In the genomic region with DNA sequence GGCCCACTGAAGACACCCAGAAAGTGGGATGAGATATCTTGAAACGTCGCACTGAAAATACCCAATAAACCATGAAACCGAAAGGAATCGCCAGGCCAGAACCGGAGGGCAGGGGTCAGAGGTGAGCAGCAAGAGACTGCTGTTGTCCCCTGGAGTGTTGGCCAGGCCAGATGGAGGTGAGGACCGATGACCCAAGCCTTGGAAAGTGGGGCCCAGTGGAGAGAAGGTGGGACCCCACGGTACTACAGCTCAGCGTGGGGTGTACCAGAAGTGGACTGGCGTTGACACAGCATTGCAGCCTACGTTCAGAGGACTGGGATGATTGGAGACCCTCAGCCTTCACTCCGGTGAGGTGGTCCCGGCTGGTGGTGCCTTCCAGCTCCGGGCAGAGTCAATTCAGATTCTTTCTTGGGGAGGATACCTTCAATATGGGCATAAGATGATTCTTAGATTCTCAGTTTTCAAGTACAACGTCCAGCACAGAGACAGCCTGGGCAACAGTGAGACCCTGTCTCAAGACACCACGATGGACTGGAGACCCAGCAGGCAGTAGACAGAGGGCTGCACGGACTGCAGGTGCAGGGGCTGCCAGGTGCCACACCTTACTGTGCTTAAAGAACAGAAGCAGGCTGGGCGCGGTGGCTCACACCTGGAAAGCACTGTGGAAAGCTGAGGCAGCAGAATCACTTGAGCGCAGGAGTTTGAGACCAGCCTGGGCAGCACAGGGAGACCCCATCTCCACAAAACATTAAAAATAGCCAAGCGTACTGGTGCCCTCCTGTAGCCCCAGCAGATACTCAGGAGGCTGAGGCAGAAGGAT, we compare ENCODE assay signal across 28 cellular contexts. TPM values are rescaled to one million over a fixed set of nuclear protein-coding genes. Genes with fewer than 3 reads are reported as not detected.
DNase-seq lines count a peak whose midpoint lies in the region; ATAC-seq and TF ChIP-seq lines count a peak whose summit lies in the region.
"Had no signal": no experiment of that assay in that cellular context is flagged by ENCODE, and none has a peak within 500 bp of the region (broad histone marks: within the 10 kb centered on the region; RNA-seq: fewer than 3 reads in every experiment).

No MANE protein-coding gene starts in this region.

- in situ Hi-C loops in mammary epithelial cell (cut with MboI; ENCODE audit: low sequenced_read_pairs in 2 of 2), result no loop called here

- peaks cover 2% of the 10 kb centered on the region for H4K20me1 ChIP-seq in mammary epithelial cell (ENCODE audit: insufficient read depth, low read length)

- H3K36me3 ChIP-seq in mammary epithelial cell (ENCODE audit: insufficient read depth, low read length), result peaks cover 17% of the 10 kb centered on the region
- H3K36me3 ChIP-seq in CD4-positive, alpha-beta memory T cell (ENCODE audit: insufficient read depth, low read length), result peaks cover 39% of the 10 kb centered on the region
- peaks cover 12% of the 10 kb centered on the region for H3K36me3 ChIP-seq in mucosa of descending colon (ENCODE audit: low read depth)

- H3K9ac ChIP-seq in mammary epithelial cell (ENCODE audit: insufficient read depth, low read length), result no peak overlapping the region
- H3K9ac ChIP-seq: KMS-11 had no signal

- peaks cover 33% of the 10 kb centered on the region for H3K4me1 ChIP-seq in mammary epithelial cell (ENCODE audit: insufficient read depth, low read length)
- H3K4me1 ChIP-seq in CD4-positive, alpha-beta memory T cell (ENCODE audit: insufficient read depth, low read length), result peaks cover 51% of the 10 kb centered on the region
- H3K4me1 ChIP-seq in mucosa of descending colon (ENCODE audit: low read depth), result no peaks in the 10 kb centered on the region
- H3K4me1 ChIP-seq: Caco-2, HAP-1 had no signal

- no peak overlapping the region for H3K27ac ChIP-seq in mammary epithelial cell (ENCODE audit: insufficient read depth, low read depth, low read length)
- H3K27ac ChIP-seq in CD4-positive, alpha-beta memory T cell (ENCODE audit: low read depth, low read length), result no peak overlapping the region
- H3K27ac ChIP-seq: KMS-11, PC-9, SK-N-MC had no signal

- H3K4me1 Mint-ChIP-seq in MCF 10A (ENCODE audit: insufficient read depth, unreplicated experiment) (peaks cover 9% of the 10 kb centered on the region), T-helper 17 cell (peaks cover 47% of the 10 kb centered on the region)
- peaks cover 34 to 55% (median 44%) of the 10 kb centered on the region in 4 donors for H3K4me1 Mint-ChIP-seq in CD4-positive, alpha-beta memory T cell

- DNase-seq in MCF 10A (ENCODE audit: unreplicated experiment), result no peak
- DNase-seq in mammary epithelial cell, result no peak
- no peak for DNase-seq in CD4-positive, alpha-beta memory T cell
- no peak for DNase-seq in T-helper 17 cell
- DNase-seq in mucosa of descending colon, result peak in 2 of 3 donors; percentile 4 to 24
- DNase-seq in DMS53 (lab: John Stamatoyannopoulos, UW), result no peak
- no peak for DNase-seq in SK-N-DZ (ENCODE audit: low spot score)
- DNase-seq: Caco-2; CD4-positive, alpha-beta T cell; DMS79 treated with DMSO at 0.1 percent for 48 hours; GF-D8; GOT3; NCI-H1048; NCI-H1417; NCI-H1694; NCI-H2029 treated with DMSO at 0.1 percent for 48 hours; NCI-H446 treated with DMSO at 0.1 percent for 48 hours; NCI-H526; NCI-H82; NK-92 treated with Interleukin-12 subunit alpha and Interleukin-12 subunit beta, amount 100 ng/mL, for 24 hours; PC-9; SHP77 treated with DMSO at 0.1 percent for 48 hours had no signal

- H3K27me3 Mint-ChIP-seq in MCF 10A (ENCODE audit: insufficient read depth, unreplicated experiment), result no peaks in the 10 kb centered on the region
- H3K27me3 Mint-ChIP-seq in CD4-positive, alpha-beta memory T cell, result no peaks in the 10 kb centered on the region
- H3K27me3 Mint-ChIP-seq in T-helper 17 cell, result no peaks in the 10 kb centered on the region
- H3K27me3 Mint-ChIP-seq: CD4-positive, alpha-beta T cell; IgD-negative memory B cell had no signal

- H3K27me3 ChIP-seq in mammary epithelial cell (ENCODE audit: insufficient read depth, low read length), result no peaks in the 10 kb centered on the region
- H3K27me3 ChIP-seq in CD4-positive, alpha-beta memory T cell (ENCODE audit: insufficient read depth, low read length), result no peaks in the 10 kb centered on the region
- H3K27me3 ChIP-seq: BLaER1 had no signal

- 94% methylated on average over 17 of the region's 20 CpGs for WGBS in mammary epithelial cell (ENCODE audit: low coverage, missing lambda C conversion rate)

- BruUV-seq in MCF 10A (replicated peaks; lab: Mats Ljungman, UMichigan) (no TSS peak), mammary epithelial cell (replicated peaks; lab: Mats Ljungman, UMichigan) (no TSS peak)

- no peak overlapping the region for H2AFZ ChIP-seq in mammary epithelial cell (ENCODE audit: low read depth, low read length)
- H2AFZ ChIP-seq: PC-9 had no signal

- POLR2A ChIA-PET in MCF 10A (lab: Yijun Ruan, JAX), result no interaction called here
- POLR2A ChIA-PET in CD4-positive, alpha-beta memory T cell (lab: Charles Lee; ENCODE audit: partially characterized antibody), result interaction anchor here (0.6 kb wide), 1 partner anchor 330 kb away, joined by 3 read pairs; no protein-coding TSS in a partner anchor

- H3K9me3 ChIP-seq in mammary epithelial cell (replicated peaks; ENCODE audit: insufficient read depth, low read length), result no peaks in the 10 kb centered on the region
- H3K9me3 ChIP-seq in CD4-positive, alpha-beta memory T cell (ENCODE audit: control insufficient read depth in 1 of 2, low read length in 2 of 2), result no peaks in the 10 kb centered on the region
- H3K9me3 ChIP-seq in T-helper 17 cell (ENCODE audit: control insufficient read depth, low read length, poor library complexity, severe bottlenecking), result no peaks in the 10 kb centered on the region
- no peaks in the 10 kb centered on the region for H3K9me3 ChIP-seq in mucosa of descending colon
- H3K9me3 ChIP-seq: Caco-2, HAP-1 had no signal

- dilution Hi-C loops in mammary epithelial cell (cut with HindIII; ENCODE audit: low sequenced_read_pairs), result loop anchor here (5.0 kb wide), 2 partner anchors 34 to 71 kb away; a partner anchor contains a TSS

- intact Hi-C loops in MCF 10A (cut with micrococcal nuclease), result no loop called here
- intact Hi-C loops in mammary epithelial cell (cut with micrococcal nuclease), result no loop called here
- intact Hi-C loops in CD4-positive, alpha-beta memory T cell (cut with micrococcal nuclease), result no loop called here
- intact Hi-C loops in mucosa of descending colon (cut with DNase I, micrococcal nuclease), result no loop called here

- H3K4me3 Mint-ChIP-seq in MCF 10A (ENCODE audit: unreplicated experiment) (no peak overlapping the region), T-helper 17 cell (no peak overlapping the region)
- H3K4me3 Mint-ChIP-seq in CD4-positive, alpha-beta memory T cell, result no peak overlapping the region
- H3K4me3 Mint-ChIP-seq: CD4-positive, alpha-beta T cell; IgD-negative memory B cell had no signal

- no peak for ATAC-seq in T-helper 17 cell
- no peak for ATAC-seq in mucosa of descending colon
- no peak for ATAC-seq in HG03521 (IDR thresholded peaks at IDR 0.05; ENCODE audit: unreplicated experiment)

- no peak for TF ChIP-seq CTCF in MCF 10A (IDR thresholded peaks at IDR 0.05; ENCODE audit: unreplicated experiment)
- no peak for TF ChIP-seq CTCF in mammary epithelial cell (conservative IDR thresholded peaks at IDR 0.05 in 1 of 2, IDR thresholded peaks at IDR 0.05 in 1 of 2; ENCODE audit: extremely low read depth in 1 of 2, insufficient read depth in 1 of 2, low read depth in 1 of 2, low read length in 2 of 2)
- TF ChIP-seq CTCF in mucosa of descending colon (IDR thresholded peaks at IDR 0.05), result no peak

- no peak overlapping the region for H3K4me2 ChIP-seq in mammary epithelial cell (ENCODE audit: insufficient read depth, low read depth, low read length)
- H3K4me2 ChIP-seq: KMS-11, PC-9 had no signal

- H3K9me3 Mint-ChIP-seq in MCF 10A (ENCODE audit: unreplicated experiment), result no peaks in the 10 kb centered on the region
- H3K9me3 Mint-ChIP-seq in CD4-positive, alpha-beta memory T cell, result peaks cover 0 to under 1% (median 0%) of the 10 kb centered on the region in 8 donors
- H3K9me3 Mint-ChIP-seq: CD4-positive, alpha-beta T cell; IgD-negative memory B cell had no signal

- H3K27ac Mint-ChIP-seq in MCF 10A (ENCODE audit: low read depth, unreplicated experiment) (peak overlapping the region; percentile 31), T-helper 17 cell (peak overlapping the region; percentile 84)
- H3K27ac Mint-ChIP-seq in CD4-positive, alpha-beta memory T cell, result peak overlapping the region in 5 of 7 donors; percentile 6 to 72 (median 61)
- H3K27ac Mint-ChIP-seq: IgD-negative memory B cell had no signal

- H3K36me3 Mint-ChIP-seq in MCF 10A (ENCODE audit: insufficient read depth, unreplicated experiment) (peaks cover 62% of the 10 kb centered on the region), T-helper 17 cell (ENCODE audit: low read depth) (peaks cover 6% of the 10 kb centered on the region)
- peaks cover 17 to 47% of the 10 kb centered on the region in 2 donors for H3K36me3 Mint-ChIP-seq in CD4-positive, alpha-beta memory T cell

- H3K79me2 ChIP-seq in mammary epithelial cell (ENCODE audit: insufficient read depth, low read length), result peaks cover 91% of the 10 kb centered on the region

- H3K4me3 ChIP-seq in mammary epithelial cell (replicated peaks in 1 of 3; ENCODE audit: insufficient read depth in 1 of 3, low read depth in 2 of 3, low read length in 3 of 3), result no peak overlapping the region
- H3K4me3 ChIP-seq in CD4-positive, alpha-beta memory T cell (ENCODE audit: low read length in 2 of 2), result no peak overlapping the region
- no peak overlapping the region for H3K4me3 ChIP-seq in mucosa of descending colon
- H3K4me3 ChIP-seq: BLaER1, HAP-1, PC-9, SK-N-MC had no signal

- CTCF ChIA-PET in MCF 10A (lab: Yijun Ruan, JAX), result no interaction called here
- CTCF ChIA-PET in mammary epithelial cell (lab: Charles Lee; ENCODE audit: low non-redundant PET), result no interaction called here
- CTCF ChIA-PET in CD4-positive, alpha-beta memory T cell (lab: Charles Lee; ENCODE audit: partially characterized antibody), result interaction anchor here (1.5 kb wide), 1 partner anchor 45 kb away, joined by 3 read pairs; no protein-coding TSS in a partner anchor

RNA-seq across cellular contexts. Expression of a gene that starts 23.3 kb away (rescaled TPM):
- 78.8 and 89.6 TPM in 2 replicates for total RNA-seq in MCF 10A (2022)
- 100 to 1,000 TPM in 1 of 2 donors, 10 to 100 TPM in 1; 80.4 to 109 TPM for total RNA-seq in mammary epithelial cell
- 120 TPM for polyA plus RNA-seq in mammary epithelial cell
- polyA minus RNA-seq in mammary epithelial cell, result 86.1 TPM
- total RNA-seq in CD4-positive, alpha-beta memory T cell, result 100 to 1,000 TPM; 101 to 106 TPM
- polyA plus RNA-seq in CD4-positive, alpha-beta memory T cell, result 10 to 100 TPM; 54.1 to 70.9 TPM
- 10 to 100 TPM; 46.9 to 75.8 TPM for total RNA-seq in T-helper 17 cell
- total RNA-seq in mucosa of descending colon, result 100 to 1,000 TPM in 1 of 3 donors, 10 to 100 TPM in 2; 75.5 to 112 (median 98.4) TPM
- 91.7 and 92.2 TPM in 2 replicates for polyA plus RNA-seq in SK-N-DZ (2014; cell fraction: cytosol; rRNA removed)
- polyA plus RNA-seq in SK-N-DZ (2014; cell fraction: nucleus; rRNA removed), result 101 and 110 TPM in 2 replicates

RNA-seq across cellular contexts. Expression of a gene that starts 34.0 kb away (rescaled TPM):
- total RNA-seq in MCF 10A (2022), result 41.1 and 43.6 TPM in 2 replicates
- total RNA-seq in mammary epithelial cell, result 10 to 100 TPM; 11.8 to 33.2 TPM
- polyA plus RNA-seq in mammary epithelial cell, result 6.2 TPM
- 5.6 TPM for polyA minus RNA-seq in mammary epithelial cell
- 10 to 100 TPM; 44.4 to 44.6 TPM for total RNA-seq in CD4-positive, alpha-beta memory T cell
- 1 to 10 TPM; 2.4 to 6.8 TPM for polyA plus RNA-seq in CD4-positive, alpha-beta memory T cell
- total RNA-seq in T-helper 17 cell, result 10 to 100 TPM; 36.0 to 37.1 TPM
- total RNA-seq in mucosa of descending colon, result 10 to 100 TPM; 31.7 to 39.9 (median 36.8) TPM
- polyA plus RNA-seq in SK-N-DZ (2014; cell fraction: cytosol; rRNA removed), result 2.6 and 3.3 TPM in 2 replicates
- polyA plus RNA-seq in SK-N-DZ (2014; cell fraction: nucleus; rRNA removed), result 30.7 and 37.5 TPM in 2 replicates

Comparison
In these comparisons a context has a peak if more than half of its experiments do, and no peak if none do; other contexts are left out.
1. DNase-seq: peak in mucosa of descending colon (2 of 3); none in MCF 10A (single experiment), mammary epithelial cell (single experiment), CD4-positive, alpha-beta memory T cell (0 of 5), T-helper 17 cell (0 of 3), DMS53 (single experiment) and SK-N-DZ (single experiment).
2. H3K27ac Mint-ChIP-seq: peak in every context shown above with its lines; median percentile 84 in T-helper 17 cell; 61 in CD4-positive, alpha-beta memory T cell; 31 in MCF 10A.